In genomic region chr1:154998818-154999650, GRCh38 we compare ENCODE assay signal across 8 cellular contexts. TPM values are rescaled to one million over a fixed set of nuclear protein-coding genes. Genes with fewer than 3 reads are reported as not detected.
DNase-seq lines count a peak whose midpoint lies in the region; ATAC-seq and TF ChIP-seq lines count a peak whose summit lies in the region.

No MANE protein-coding gene starts in this region.

- no peak overlapping the region for H3K4me3 ChIP-seq in HEK293 (ENCODE audit: low read depth, low read length)
- peak overlapping the region; percentile 58 for H3K4me3 ChIP-seq in PC-3 (ENCODE audit: low read length)
- H3K4me3 ChIP-seq in fibroblast of the aortic adventitia (ENCODE audit: low read depth, low read length) = peak overlapping the region; percentile 79
- peak overlapping the region; percentile 66 to 90 for H3K4me3 ChIP-seq in neuronal stem cell (ENCODE audit: low read length in 2 of 2)

- H3K27me3 Mint-ChIP-seq in activated T-helper 2 cell treated with anti-CD3 and anti-CD28 coated beads, Interferon-gamma antibody, Interleukin-2, Interleukin-4, amounts not matched to agents 10 μg/mL and 5 μg/mL and 100 μg/mL, durations not matched to agents 14 hours and 24 hours and 36 hours (ENCODE audit: low read depth) = no peaks in the 10 kb centered on the region
- H3K27me3 Mint-ChIP-seq in type B pancreatic cell = no peaks in the 10 kb centered on the region

- H3K4me2 ChIP-seq in PC-3 (ENCODE audit: low read length) (peak overlapping the region; percentile 75), neuronal stem cell (ENCODE audit: insufficient read depth, low read length, poor library complexity, severe bottlenecking) (peak overlapping the region; percentile 96)

- H2BK5ac ChIP-seq in neuronal stem cell (ENCODE audit: low read length) = peak overlapping the region; percentile 88

- H3K27ac Mint-ChIP-seq in activated T-helper 2 cell treated with anti-CD3 and anti-CD28 coated beads, Interferon-gamma antibody, Interleukin-2, Interleukin-4, amounts not matched to agents 10 μg/mL and 5 μg/mL and 100 μg/mL, durations not matched to agents 14 hours and 24 hours and 36 hours = peak overlapping the region; percentile 93
- H3K27ac Mint-ChIP-seq in type B pancreatic cell = peak overlapping the region; percentile 98

- H3K23ac ChIP-seq in neuronal stem cell (ENCODE audit: low read depth, low read length, poor library complexity) = no peak overlapping the region

- peak overlapping the region; percentile 78 for H2BK15ac ChIP-seq in neuronal stem cell (ENCODE audit: low read length)

- peak overlapping the region; percentile 78 for H2AFZ ChIP-seq in PC-3 (ENCODE audit: low read length)
- H2AFZ ChIP-seq in neuronal stem cell (ENCODE audit: low read length) = peak overlapping the region; percentile 76

- peaks cover 10% of the 10 kb centered on the region for H3K36me3 Mint-ChIP-seq in activated T-helper 2 cell treated with anti-CD3 and anti-CD28 coated beads, Interferon-gamma antibody, Interleukin-2, Interleukin-4, amounts not matched to agents 10 μg/mL and 5 μg/mL and 100 μg/mL, durations not matched to agents 14 hours and 24 hours and 36 hours (ENCODE audit: low read depth)
- H3K36me3 Mint-ChIP-seq in type B pancreatic cell = no peaks in the 10 kb centered on the region

- no peak overlapping the region for H4K8ac ChIP-seq in neuronal stem cell (ENCODE audit: low read depth, low read length)

- H4K20me1 ChIP-seq in PC-3 (ENCODE audit: low read length) = no peaks in the 10 kb centered on the region

- no peaks in the 10 kb centered on the region for H3K36me3 ChIP-seq in HEK293 (ENCODE audit: control insufficient read depth in 2 of 2, insufficient read depth in 1 of 2, low read length in 2 of 2)
- H3K36me3 ChIP-seq in PC-3 (ENCODE audit: low read depth, low read length) = no peaks in the 10 kb centered on the region
- no peaks in the 10 kb centered on the region for H3K36me3 ChIP-seq in neuronal stem cell (replicated peaks in 1 of 2; ENCODE audit: control insufficient read depth in 2 of 2, insufficient read depth in 2 of 2, low read length in 2 of 2)

- DNase-seq in PC-3 (peak; percentile 77), fibroblast of the aortic adventitia (ENCODE audit: low read depth) (peak; percentile 77), neuronal stem cell (ENCODE audit: low spot score) (no peak), type B pancreatic cell (ENCODE audit: extremely low spot score, unreplicated experiment) (no peak)
- peak; percentile 62 for DNase-seq in activated T-helper 2 cell treated with anti-CD3 and anti-CD28 coated beads, Interferon-gamma antibody, Interleukin-2, Interleukin-4, amounts not matched to agents 10 μg/mL and 5 μg/mL and 100 μg/mL, durations not matched to agents 14 hours and 24 hours and 36 hours (ENCODE audit: low spot score)

- CTCF ChIA-PET in HEK293 (lab: Yijun Ruan, JAX) (interaction anchor here (0.6 to 8.9 kb wide), 23 partner anchors 9 to 440 kb away, joined by 3 to 55 read pairs (median 6); partner anchors contain the start of genes FLAD1, PBXIP1, PYGO2 and SHC1), PC-3 (lab: Charles Lee) (interaction anchor here (0.6 to 1.5 kb wide), 7 partner anchors 15 to 86 kb away, joined by 3 to 8 read pairs (median 4); partner anchors contain the start of genes FLAD1 and PBXIP1)

- peaks cover under 1% of the 10 kb centered on the region for H3F3A ChIP-seq in PC-3 (ENCODE audit: low read length, unreplicated experiment)

- intact Hi-C loops in PC-3 (cut with micrococcal nuclease) = no loop called here
- intact Hi-C loops in activated T-helper 2 cell treated with anti-CD3 and anti-CD28 coated beads, Interferon-gamma antibody, Interleukin-2, Interleukin-4, amounts not matched to agents 10 μg/mL and 5 μg/mL and 100 μg/mL, durations not matched to agents 14 hours and 24 hours and 36 hours (cut with micrococcal nuclease) = loop anchor here (1.0 kb wide), 2 partner anchors 16 to 24 kb away; partner anchors contain the start of gene FLAD1

- peaks cover 14% of the 10 kb centered on the region for H3K79me2 ChIP-seq in PC-3 (ENCODE audit: low read length)

- H2BK12ac ChIP-seq in neuronal stem cell (ENCODE audit: low read length) = no peak overlapping the region

- H3K9ac ChIP-seq in PC-3 (ENCODE audit: low read length) (no peak overlapping the region), neuronal stem cell (ENCODE audit: low read depth, low read length, poor library complexity) (peak overlapping the region; percentile 70)

- no peak overlapping the region for H4K91ac ChIP-seq in neuronal stem cell (ENCODE audit: low read depth, low read length, poor library complexity)

- TF ChIP-seq CTCF in C4-2B (conservative IDR thresholded peaks at IDR 0.05) = peak; percentile 82
- TF ChIP-seq CTCF in HEK293 (tag by site-specific recombination; IDR thresholded peaks at IDR 0.05) = peak; percentile 88
- TF ChIP-seq CTCF in PC-3 (conservative IDR thresholded peaks at IDR 0.05; ENCODE audit: low read depth, low read length) = peak; percentile 99
- TF ChIP-seq CTCF in fibroblast of the aortic adventitia (IDR thresholded peaks at IDR 0.05; ENCODE audit: insufficient read depth, low read length) = peak; percentile 96
- TF ChIP-seq CTCF in type B pancreatic cell (conservative IDR thresholded peaks at IDR 0.05) = peak; percentile 92

- POLR2A ChIA-PET in HEK293 (lab: Yijun Ruan, JAX) = interaction anchor here (0.7 to 1.8 kb wide), 6 partner anchors 13 to 80 kb away, joined by 3 to 8 read pairs (median 3); partner anchors contain the start of genes ADAM15, EFNA3, FLAD1 and PYGO2
- POLR2A ChIA-PET in PC-3 (lab: Charles Lee; ENCODE audit: unreplicated experiment) = interaction anchor here (0.6 kb wide), 1 partner anchor 62 kb away, joined by 9 read pairs; no protein-coding TSS in a partner anchor

- H3K27me3 ChIP-seq in PC-3 (ENCODE audit: low read length) (no peaks in the 10 kb centered on the region), neuronal stem cell (ENCODE audit: control insufficient read depth in 3 of 3, insufficient read depth in 3 of 3, low read depth in 1 of 3, low read length in 3 of 3) (peaks cover 0 to 2% (median 0%) of the 10 kb centered on the region in 3 experiments)

- H3K4me3 Mint-ChIP-seq in activated T-helper 2 cell treated with anti-CD3 and anti-CD28 coated beads, Interferon-gamma antibody, Interleukin-2, Interleukin-4, amounts not matched to agents 10 μg/mL and 5 μg/mL and 100 μg/mL, durations not matched to agents 14 hours and 24 hours and 36 hours (ENCODE audit: low read depth) = peak overlapping the region; percentile 75
- peak overlapping the region; percentile 78 for H3K4me3 Mint-ChIP-seq in type B pancreatic cell

- H3K4me1 Mint-ChIP-seq in activated T-helper 2 cell treated with anti-CD3 and anti-CD28 coated beads, Interferon-gamma antibody, Interleukin-2, Interleukin-4, amounts not matched to agents 10 μg/mL and 5 μg/mL and 100 μg/mL, durations not matched to agents 14 hours and 24 hours and 36 hours (ENCODE audit: low read depth) = peaks cover 31% of the 10 kb centered on the region
- H3K4me1 Mint-ChIP-seq in type B pancreatic cell (ENCODE audit: unreplicated experiment) = peaks cover 27% of the 10 kb centered on the region

- WGBS in neuronal stem cell (ENCODE audit: extremely low coverage in 2 of 2, insufficient read length in 2 of 2, insufficient replicate concordance in 1 of 2), 2 donors = no CpG with 5 or more reads among the region's 50 CpGs

- no peaks in the 10 kb centered on the region for H3K9me3 Mint-ChIP-seq in activated T-helper 2 cell treated with anti-CD3 and anti-CD28 coated beads, Interferon-gamma antibody, Interleukin-2, Interleukin-4, amounts not matched to agents 10 μg/mL and 5 μg/mL and 100 μg/mL, durations not matched to agents 14 hours and 24 hours and 36 hours
- H3K9me3 Mint-ChIP-seq in type B pancreatic cell = no peaks in the 10 kb centered on the region

- H2AK5ac ChIP-seq in neuronal stem cell (ENCODE audit: low read depth, low read length) = peak overlapping the region; percentile 90

- no peak overlapping the region for H3K4ac ChIP-seq in neuronal stem cell (ENCODE audit: low read length)

- H3K79me1 ChIP-seq in neuronal stem cell (ENCODE audit: low read depth, low read length) = peaks cover 5% of the 10 kb centered on the region

- peak overlapping the region; percentile 99 for H3K27ac ChIP-seq in C4-2B
- H3K27ac ChIP-seq in HEK293 (ENCODE audit: extremely low read depth, low read depth, low read length) = no peak overlapping the region; the same call in 1 of the 2 replicates
- H3K27ac ChIP-seq in PC-3 (ENCODE audit: low read length) = no peak overlapping the region
- H3K27ac ChIP-seq in neuronal stem cell (replicated peaks; ENCODE audit: low read length) = no peak overlapping the region

- peaks cover 7% of the 10 kb centered on the region for H3K4me1 ChIP-seq in HEK293 (ENCODE audit: control insufficient read depth, insufficient read depth, low read length)
- H3K4me1 ChIP-seq in PC-3 (ENCODE audit: insufficient read depth, low read length) = peaks cover 21% of the 10 kb centered on the region
- peaks cover 9 to 14% of the 10 kb centered on the region in 2 donors for H3K4me1 ChIP-seq in neuronal stem cell (ENCODE audit: control insufficient read depth in 2 of 2, insufficient read depth in 1 of 2, low read depth in 1 of 2, low read length in 2 of 2)

- ATAC-seq in PC-3 (no peak), HG03175 (IDR thresholded peaks at IDR 0.05; ENCODE audit: unreplicated experiment) (no peak)

- H3K18ac ChIP-seq in neuronal stem cell (ENCODE audit: low read length) = peak overlapping the region; percentile 95

- BruUV-seq in PC-3 (replicated peaks; lab: Mats Ljungman, UMichigan) = no TSS peak

- H3K14ac ChIP-seq in neuronal stem cell (ENCODE audit: low read length) = no peak overlapping the region

- H2BK120ac ChIP-seq in neuronal stem cell (ENCODE audit: low read depth, low read length) = no peak overlapping the region

- H3K9me3 ChIP-seq in HEK293 (ENCODE audit: control insufficient read depth, insufficient read depth, low read depth, low read length) (no peaks in the 10 kb centered on the region), PC-3 (ENCODE audit: low read length) (no peaks in the 10 kb centered on the region), neuronal stem cell (replicated peaks in 1 of 2; ENCODE audit: control insufficient read depth in 2 of 2, insufficient read depth in 1 of 2, low read depth in 1 of 2, low read length in 2 of 2) (no peaks in the 10 kb centered on the region)

- no peaks in the 10 kb centered on the region for H3K9me2 ChIP-seq in PC-3 (replicated peaks; ENCODE audit: low read length)

RNA-seq across cellular contexts. Expression of gene ZBTB7B, which starts 3.6 kb away (rescaled TPM):
- total RNA-seq in PC-3 (2014; rRNA removed) (39.7 and 59.1 TPM in 2 replicates), fibroblast of the aortic adventitia (ENCODE audit: low replicate concordance) (14.0 and 15.4 TPM in 2 replicates), type B pancreatic cell (ENCODE audit: low replicate concordance) (38.1 and 75.9 TPM in 2 replicates)
- 147 and 154 TPM in 2 replicates for total RNA-seq in activated T-helper 2 cell treated with anti-CD3 and anti-CD28 coated beads, Interferon-gamma antibody, Interleukin-2, Interleukin-4, amounts not matched to agents 10 μg/mL and 5 μg/mL and 100 μg/mL, durations not matched to agents 14 hours and 24 hours and 36 hours
- polyA plus RNA-seq in neuronal stem cell (2013, experiment 1 of 2) = 5.5 TPM
- 5.6 TPM for polyA plus RNA-seq in neuronal stem cell (2013, experiment 2 of 2)

RNA-seq across cellular contexts. Expression of gene LENEP, which starts 5.6 kb away (rescaled TPM):
- not detected in 2 replicates for total RNA-seq in PC-3 (2014; rRNA removed)
- total RNA-seq in activated T-helper 2 cell treated with anti-CD3 and anti-CD28 coated beads, Interferon-gamma antibody, Interleukin-2, Interleukin-4, amounts not matched to agents 10 μg/mL and 5 μg/mL and 100 μg/mL, durations not matched to agents 14 hours and 24 hours and 36 hours = 0.48 and 2.0 TPM in 2 replicates
- total RNA-seq in fibroblast of the aortic adventitia (ENCODE audit: low replicate concordance) = not detected in 2 replicates
- polyA plus RNA-seq in neuronal stem cell (2013, experiment 1 of 2) = not detected
- polyA plus RNA-seq in neuronal stem cell (2013, experiment 2 of 2) = 0.10 TPM
- 0.52 and 1.1 TPM in 2 replicates for total RNA-seq in type B pancreatic cell (ENCODE audit: low replicate concordance)

RNA-seq across cellular contexts. Expression of gene FLAD1, which starts 15.9 kb away (rescaled TPM):
- total RNA-seq in PC-3 (2014; rRNA removed) (58.5 and 84.0 TPM in 2 replicates), fibroblast of the aortic adventitia (ENCODE audit: low replicate concordance) (5.2 and 17.7 TPM in 2 replicates), type B pancreatic cell (ENCODE audit: low replicate concordance) (51.4 and 59.0 TPM in 2 replicates)
- total RNA-seq in activated T-helper 2 cell treated with anti-CD3 and anti-CD28 coated beads, Interferon-gamma antibody, Interleukin-2, Interleukin-4, amounts not matched to agents 10 μg/mL and 5 μg/mL and 100 μg/mL, durations not matched to agents 14 hours and 24 hours and 36 hours = 54.9 and 60.2 TPM in 2 replicates
- 42.3 TPM for polyA plus RNA-seq in neuronal stem cell (2013, experiment 1 of 2)
- polyA plus RNA-seq in neuronal stem cell (2013, experiment 2 of 2) = 41.1 TPM

RNA-seq across cellular contexts. Expression of gene CKS1B, which starts 24.6 kb away (rescaled TPM):
- total RNA-seq in PC-3 (2014; rRNA removed) = 330 and 390 TPM in 2 replicates
- total RNA-seq in activated T-helper 2 cell treated with anti-CD3 and anti-CD28 coated beads, Interferon-gamma antibody, Interleukin-2, Interleukin-4, amounts not matched to agents 10 μg/mL and 5 μg/mL and 100 μg/mL, durations not matched to agents 14 hours and 24 hours and 36 hours = 169 and 178 TPM in 2 replicates
- total RNA-seq in fibroblast of the aortic adventitia (ENCODE audit: low replicate concordance) = 24.0 and 80.7 TPM in 2 replicates
- 629 TPM for polyA plus RNA-seq in neuronal stem cell (2013, experiment 1 of 2)
- 633 TPM for polyA plus RNA-seq in neuronal stem cell (2013, experiment 2 of 2)
- 58.8 and 119 TPM in 2 replicates for total RNA-seq in type B pancreatic cell (ENCODE audit: low replicate concordance)

RNA-seq across cellular contexts. Expression of gene SHC1, which starts 28.5 kb away (rescaled TPM):
- total RNA-seq in PC-3 (2014; rRNA removed) (106 and 107 TPM in 2 replicates), fibroblast of the aortic adventitia (ENCODE audit: low replicate concordance) (111 and 167 TPM in 2 replicates), type B pancreatic cell (ENCODE audit: low replicate concordance) (65.3 and 87.8 TPM in 2 replicates)
- 55.4 and 56.1 TPM in 2 replicates for total RNA-seq in activated T-helper 2 cell treated with anti-CD3 and anti-CD28 coated beads, Interferon-gamma antibody, Interleukin-2, Interleukin-4, amounts not matched to agents 10 μg/mL and 5 μg/mL and 100 μg/mL, durations not matched to agents 14 hours and 24 hours and 36 hours
- polyA plus RNA-seq in neuronal stem cell (2013, experiment 1 of 2) = 95.8 TPM
- 97.1 TPM for polyA plus RNA-seq in neuronal stem cell (2013, experiment 2 of 2)

Comparison
In these comparisons a context has a peak if more than half of its experiments do, and no peak if none do; other contexts are left out.
1. DNase-seq: peak in PC-3 (single experiment), activated T-helper 2 cell treated with anti-CD3 and anti-CD28 coated beads, Interferon-gamma antibody, Interleukin-2, Interleukin-4, amounts not matched to agents 10 μg/mL and 5 μg/mL and 100 μg/mL, durations not matched to agents 14 hours and 24 hours and 36 hours (single experiment) and fibroblast of the aortic adventitia (single experiment); none in neuronal stem cell (single experiment) and type B pancreatic cell (single experiment).
2. Peak in every context shown above with its lines, with median percentiles within 50 percentile points of each other: CTCF ChIP-seq.